In the genomic region with DNA sequence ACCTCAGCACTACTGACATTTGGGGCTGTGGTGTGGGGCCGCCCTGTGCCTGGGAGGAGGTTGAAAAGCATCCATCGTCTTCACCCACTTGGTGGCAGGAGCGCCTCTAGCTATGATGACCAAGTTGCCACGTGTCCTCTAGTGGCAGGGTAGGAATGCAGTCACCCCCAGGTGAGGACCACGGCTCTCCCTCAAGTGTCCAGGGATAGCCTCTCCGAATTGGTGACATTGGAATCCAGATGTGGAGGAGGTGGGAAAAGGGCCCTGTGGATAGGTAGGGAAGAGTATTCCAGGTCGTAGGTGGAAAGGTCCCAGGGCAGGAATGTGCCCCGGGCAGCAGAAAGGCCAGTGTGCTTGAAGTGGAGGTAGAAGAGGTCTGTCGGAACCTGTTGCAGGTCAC, we compare ENCODE assay signal across 14 cellular contexts. TPM values are rescaled to one million over a fixed set of nuclear protein-coding genes. Genes with fewer than 3 reads are reported as not detected.
A peak's percentile ranks its signal among the peaks of the same experiment; 100 is the strongest.
DNase-seq lines count a peak whose midpoint lies in the region; ATAC-seq and TF ChIP-seq lines count a peak whose summit lies in the region.
"Had no signal": no experiment of that assay in that cellular context is flagged by ENCODE, and none has a peak within 500 bp of the region (broad histone marks: within the 10 kb centered on the region; RNA-seq: fewer than 3 reads in every experiment).

No MANE protein-coding gene starts in this region.

- no peak for TF ChIP-seq POLR2A in heart left ventricle (IDR thresholded peaks at IDR 0.05)
- TF ChIP-seq POLR2A in stomach (IDR thresholded peaks at IDR 0.05), result no peak

- peak; percentile 62 for DNase-seq in activated CD4-positive, alpha-beta T cell treated with anti-CD3 and anti-CD28 coated beads for 36 hours
- DNase-seq in activated CD4-positive, alpha-beta T cell treated with anti-CD3 and anti-CD28 coated beads, Interleukin-2, amount 10 ng/mL, durations not matched to agents 7 days and 5 days, result no peak
- no peak for DNase-seq in HFF-Myc (ENCODE audit: extremely low read depth, low read depth)
- DNase-seq in lower lobe of right lung, result peak; percentile 44
- no peak for DNase-seq in heart left ventricle
- DNase-seq in stomach, result no peak
- DNase-seq: brain microvascular endothelial cell; GDM1; left ventricle myocardium inferior; NCI-H2107; stimulated activated CD4-positive, alpha-beta T cell treated with anti-CD3 and anti-CD28 coated beads, Interleukin-2, amount 100 ng/mL, for 48 hours; testis had no signal

- H3K27me3 Mint-ChIP-seq in activated CD4-positive, alpha-beta T cell treated with anti-CD3 and anti-CD28 coated beads for 36 hours, result no peaks in the 10 kb centered on the region
- no peaks in the 10 kb centered on the region for H3K27me3 Mint-ChIP-seq in activated CD4-positive, alpha-beta T cell treated with anti-CD3 and anti-CD28 coated beads, Interleukin-2, amount 10 ng/mL, durations not matched to agents 7 days and 5 days
- no peaks in the 10 kb centered on the region for H3K27me3 Mint-ChIP-seq in activated T-helper 17 cell treated with anti-CD3 and anti-CD28 coated beads, Interleukin-2, amount 50 U/mL, for 72 hours

- H3K27me3 ChIP-seq in lower lobe of right lung (ENCODE audit: low read depth), result no peaks in the 10 kb centered on the region
- no peaks in the 10 kb centered on the region for H3K27me3 ChIP-seq in heart left ventricle
- no peaks in the 10 kb centered on the region for H3K27me3 ChIP-seq in stomach
- H3K27me3 ChIP-seq: brain microvascular endothelial cell, testis had no signal

- H3K9me3 ChIP-seq in lower lobe of right lung, result no peaks in the 10 kb centered on the region
- no peaks in the 10 kb centered on the region for H3K9me3 ChIP-seq in heart left ventricle
- no peaks in the 10 kb centered on the region for H3K9me3 ChIP-seq in stomach
- H3K9me3 ChIP-seq: left ventricle myocardium inferior, testis had no signal

- POLR2A ChIA-PET in activated CD4-positive, alpha-beta T cell treated with anti-CD3 and anti-CD28 coated beads for 36 hours (lab: Charles Lee), result no interaction called here
- POLR2A ChIA-PET in activated CD4-positive, alpha-beta T cell treated with anti-CD3 and anti-CD28 coated beads, Interleukin-2, amount 10 ng/mL, durations not matched to agents 7 days and 5 days (lab: Charles Lee), result no interaction called here

- H3K4me3 ChIP-seq in HFF-Myc (replicated peaks; ENCODE audit: low read depth, low read length) (no peak overlapping the region), lower lobe of right lung (no peak overlapping the region), heart left ventricle (no peak overlapping the region), stomach (no peak overlapping the region)
- H3K4me3 ChIP-seq: left ventricle myocardium inferior, testis had no signal

- H3K36me3 ChIP-seq in lower lobe of right lung (peaks cover 20% of the 10 kb centered on the region), heart left ventricle (peaks cover 0 to 10% (median 0%) of the 10 kb centered on the region in 9 donors), stomach (peaks cover 0 to 27% (median 13%) of the 10 kb centered on the region in 4 donors)
- H3K36me3 ChIP-seq: brain microvascular endothelial cell had no signal

- H3K4me1 ChIP-seq in lower lobe of right lung, result no peaks in the 10 kb centered on the region
- H3K4me1 ChIP-seq in heart left ventricle, result peaks cover 0 to 10% (median 0%) of the 10 kb centered on the region in 12 donors
- H3K4me1 ChIP-seq in stomach, result peaks cover 0 to 14% (median 7%) of the 10 kb centered on the region in 4 donors
- H3K4me1 ChIP-seq: left ventricle myocardium inferior, testis had no signal

- H3K27ac ChIP-seq in lower lobe of right lung (no peak overlapping the region), heart left ventricle (no peak overlapping the region), stomach (no peak overlapping the region)
- H3K27ac ChIP-seq: brain microvascular endothelial cell, left ventricle myocardium inferior, testis had no signal

- H3K4me3 Mint-ChIP-seq in activated CD4-positive, alpha-beta T cell treated with anti-CD3 and anti-CD28 coated beads for 36 hours, result no peak overlapping the region
- no peak overlapping the region for H3K4me3 Mint-ChIP-seq in activated CD4-positive, alpha-beta T cell treated with anti-CD3 and anti-CD28 coated beads, Interleukin-2, amount 10 ng/mL, durations not matched to agents 7 days and 5 days
- H3K4me3 Mint-ChIP-seq in activated T-helper 17 cell treated with anti-CD3 and anti-CD28 coated beads, Interleukin-2, amount 50 U/mL, for 72 hours, result peak overlapping the region; percentile 90

- no peak for TF ChIP-seq EP300 in stomach (IDR thresholded peaks at IDR 0.05)

- intact Hi-C loops in activated CD4-positive, alpha-beta T cell treated with anti-CD3 and anti-CD28 coated beads for 36 hours (cut with DNase I, micrococcal nuclease), result loop anchor here in 1 of 2 experiments (2.0 kb wide), 1 partner anchor 102 kb away; a partner anchor contains a TSS
- intact Hi-C loops in lower lobe of right lung (cut with DNase I) (no loop called here), heart left ventricle (cut with DNase I) (no loop called here), stomach (cut with DNase I; ENCODE audit: low total_unique reads) (no loop called here)

- CTCF ChIA-PET in activated CD4-positive, alpha-beta T cell treated with anti-CD3 and anti-CD28 coated beads for 36 hours (lab: Charles Lee), result interaction anchor here (0.5 to 1.5 kb wide), 5 partner anchors 13 to 521 kb away, joined by 3 to 6 read pairs (median 3); no protein-coding TSS in a partner anchor
- CTCF ChIA-PET in activated CD4-positive, alpha-beta T cell treated with anti-CD3 and anti-CD28 coated beads, Interleukin-2, amount 10 ng/mL, durations not matched to agents 7 days and 5 days (lab: Charles Lee), result interaction anchor here (0.6 to 2.8 kb wide), 2 partner anchors 20 to 287 kb away, joined by 3 to 8 read pairs; no protein-coding TSS in a partner anchor

- 57 to 61% (median 60%) methylated on average over 9 of the region's 9 CpGs for WGBS in heart left ventricle, 4 donors
- 57 to 67% (median 61%) methylated on average over 9 of the region's 9 CpGs for WGBS in stomach, 5 donors

- peak; percentile 67 for ATAC-seq in activated CD4-positive, alpha-beta T cell treated with anti-CD3 and anti-CD28 coated beads for 36 hours
- peak; percentile 64 for ATAC-seq in activated T-helper 17 cell treated with anti-CD3 and anti-CD28 coated beads, Interleukin-2, amount 50 U/mL, for 72 hours (replicated peaks)
- ATAC-seq in lower lobe of right lung, result peak; percentile 71 to 86
- no peak for ATAC-seq in HG02852 (IDR thresholded peaks at IDR 0.05; ENCODE audit: unreplicated experiment)
- no peak for ATAC-seq in heart left ventricle

- H3K9me3 Mint-ChIP-seq in activated CD4-positive, alpha-beta T cell treated with anti-CD3 and anti-CD28 coated beads for 36 hours (ENCODE audit: low read depth), result no peaks in the 10 kb centered on the region
- H3K9me3 Mint-ChIP-seq in activated CD4-positive, alpha-beta T cell treated with anti-CD3 and anti-CD28 coated beads, Interleukin-2, amount 10 ng/mL, durations not matched to agents 7 days and 5 days, result no peaks in the 10 kb centered on the region
- no peaks in the 10 kb centered on the region for H3K9me3 Mint-ChIP-seq in activated T-helper 17 cell treated with anti-CD3 and anti-CD28 coated beads, Interleukin-2, amount 50 U/mL, for 72 hours

- H3K27ac Mint-ChIP-seq in activated CD4-positive, alpha-beta T cell treated with anti-CD3 and anti-CD28 coated beads for 36 hours, result peak overlapping the region; percentile 87
- H3K27ac Mint-ChIP-seq in activated CD4-positive, alpha-beta T cell treated with anti-CD3 and anti-CD28 coated beads, Interleukin-2, amount 10 ng/mL, durations not matched to agents 7 days and 5 days, result no peak overlapping the region
- H3K27ac Mint-ChIP-seq in activated T-helper 17 cell treated with anti-CD3 and anti-CD28 coated beads, Interleukin-2, amount 50 U/mL, for 72 hours, result peak overlapping the region; percentile 99

- TF ChIP-seq CTCF in HFF-Myc (IDR thresholded peaks at IDR 0.05; ENCODE audit: low read depth, low read length, missing control alignments) (peak; percentile 6), lower lobe of right lung (IDR thresholded peaks at IDR 0.05) (no peak), heart left ventricle (IDR thresholded peaks at IDR 0.05) (no peak), stomach (IDR thresholded peaks at IDR 0.05) (no peak)

- H3K4me1 Mint-ChIP-seq in activated CD4-positive, alpha-beta T cell treated with anti-CD3 and anti-CD28 coated beads for 36 hours, result peaks cover 20% of the 10 kb centered on the region
- H3K4me1 Mint-ChIP-seq in activated CD4-positive, alpha-beta T cell treated with anti-CD3 and anti-CD28 coated beads, Interleukin-2, amount 10 ng/mL, durations not matched to agents 7 days and 5 days, result peaks cover 8% of the 10 kb centered on the region
- H3K4me1 Mint-ChIP-seq in activated T-helper 17 cell treated with anti-CD3 and anti-CD28 coated beads, Interleukin-2, amount 50 U/mL, for 72 hours, result peaks cover 11% of the 10 kb centered on the region

- peaks cover 21% of the 10 kb centered on the region for H3K36me3 Mint-ChIP-seq in activated CD4-positive, alpha-beta T cell treated with anti-CD3 and anti-CD28 coated beads for 36 hours (ENCODE audit: low read depth)
- peaks cover 59% of the 10 kb centered on the region for H3K36me3 Mint-ChIP-seq in activated CD4-positive, alpha-beta T cell treated with anti-CD3 and anti-CD28 coated beads, Interleukin-2, amount 10 ng/mL, durations not matched to agents 7 days and 5 days (ENCODE audit: low read depth)
- peaks cover 62% of the 10 kb centered on the region for H3K36me3 Mint-ChIP-seq in activated T-helper 17 cell treated with anti-CD3 and anti-CD28 coated beads, Interleukin-2, amount 50 U/mL, for 72 hours (ENCODE audit: low read depth)

RNA-seq across cellular contexts. Expression of a gene that starts 37.6 kb away (rescaled TPM):
- total RNA-seq in activated CD4-positive, alpha-beta T cell treated with anti-CD3 and anti-CD28 coated beads for 36 hours, result 10 to 100 TPM; 36.6 to 39.3 TPM
- 10 to 100 TPM; 78.3 to 88.2 TPM for total RNA-seq in activated CD4-positive, alpha-beta T cell treated with anti-CD3 and anti-CD28 coated beads, Interleukin-2, amount 10 ng/mL, durations not matched to agents 7 days and 5 days
- 10 to 100 TPM; 47.8 to 58.6 TPM for total RNA-seq in activated T-helper 17 cell treated with anti-CD3 and anti-CD28 coated beads, Interleukin-2, amount 50 U/mL, for 72 hours
- 42.4 TPM for total RNA-seq in lower lobe of right lung
- total RNA-seq in heart left ventricle, result 10 to 100 TPM in 3 of 9 donors, 1 to 10 TPM in 6; 6.5 to 15.1 (median 9.1) TPM
- polyA plus RNA-seq in heart left ventricle, result 10 to 100 TPM in 1 of 2 donors, 1 to 10 TPM in 1; 4.1 to 13.3 TPM
- total RNA-seq in stomach, result 10 to 100 TPM; 26.8 to 56.2 (median 37.1) TPM
- 10 to 100 TPM; 12.6 to 19.3 (median 14.8) TPM for polyA plus RNA-seq in stomach

Comparison
In these comparisons a context has a peak if more than half of its experiments do, and no peak if none do; other contexts are left out.
1. DNase-seq: peak in activated CD4-positive, alpha-beta T cell treated with anti-CD3 and anti-CD28 coated beads for 36 hours (single experiment) and lower lobe of right lung (single experiment); none in activated CD4-positive, alpha-beta T cell treated with anti-CD3 and anti-CD28 coated beads, Interleukin-2, amount 10 ng/mL, durations not matched to agents 7 days and 5 days (single experiment), HFF-Myc (single experiment), heart left ventricle (0 of 5) and stomach (single experiment).
2. ATAC-seq: peak in activated CD4-positive, alpha-beta T cell treated with anti-CD3 and anti-CD28 coated beads for 36 hours (single experiment), activated T-helper 17 cell treated with anti-CD3 and anti-CD28 coated beads, Interleukin-2, amount 50 U/mL, for 72 hours (single experiment) and lower lobe of right lung (2 of 2); none in HG02852 (single experiment) and heart left ventricle (0 of 4).